In the genomic region with DNA sequence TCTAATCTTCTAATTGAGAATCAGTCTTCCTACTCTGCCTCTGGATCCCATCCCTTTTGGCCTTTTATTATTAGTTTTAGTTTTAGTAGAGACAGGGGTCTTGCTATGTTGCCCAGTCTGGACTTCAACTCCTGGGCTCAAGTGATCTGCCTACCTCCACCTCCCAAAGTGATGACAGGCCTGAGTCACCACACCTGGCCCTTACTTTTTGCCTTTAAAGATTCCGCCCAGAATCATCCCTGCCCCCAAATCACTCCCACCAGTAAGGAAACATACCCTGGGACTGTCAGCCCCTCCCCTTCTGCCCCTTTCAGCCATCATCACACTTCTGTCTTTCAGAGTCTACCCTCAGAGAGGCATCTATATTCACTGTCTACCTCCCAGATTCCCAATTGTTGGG, we compare ENCODE assay signal across 2 cellular contexts.
A peak's percentile ranks its signal among the peaks of the same experiment; 100 is the strongest.
TF ChIP-seq lines count a peak whose summit lies in the region.

No MANE protein-coding gene starts in this region.

TF ChIP-seq in HepG2, 621 proteins besides CTCF, POLR2A, EP300 and RAD21:
- TF ChIP-seq ZNF10 (CRISPR knock-in tag; IDR thresholded peaks at IDR 0.05; ENCODE audit: borderline replicate concordance, low read depth) (no peak), MED8 (CRISPR knock-in tag; IDR thresholded peaks at IDR 0.05; ENCODE audit: insufficient replicate concordance) (no peak), CREM (IDR thresholded peaks at IDR 0.05) (no peak), CREM (CRISPR knock-in tag; IDR thresholded peaks at IDR 0.05) (no peak), GABPB1 (CRISPR knock-in tag; IDR thresholded peaks at IDR 0.05) (no peak), ZNF121 (CRISPR knock-in tag; IDR thresholded peaks at IDR 0.05) (peak; percentile 77), DNMT3B (CRISPR knock-in tag; conservative IDR thresholded peaks at IDR 0.05) (no peak)
- TF ChIP-seq, protein P1, sequence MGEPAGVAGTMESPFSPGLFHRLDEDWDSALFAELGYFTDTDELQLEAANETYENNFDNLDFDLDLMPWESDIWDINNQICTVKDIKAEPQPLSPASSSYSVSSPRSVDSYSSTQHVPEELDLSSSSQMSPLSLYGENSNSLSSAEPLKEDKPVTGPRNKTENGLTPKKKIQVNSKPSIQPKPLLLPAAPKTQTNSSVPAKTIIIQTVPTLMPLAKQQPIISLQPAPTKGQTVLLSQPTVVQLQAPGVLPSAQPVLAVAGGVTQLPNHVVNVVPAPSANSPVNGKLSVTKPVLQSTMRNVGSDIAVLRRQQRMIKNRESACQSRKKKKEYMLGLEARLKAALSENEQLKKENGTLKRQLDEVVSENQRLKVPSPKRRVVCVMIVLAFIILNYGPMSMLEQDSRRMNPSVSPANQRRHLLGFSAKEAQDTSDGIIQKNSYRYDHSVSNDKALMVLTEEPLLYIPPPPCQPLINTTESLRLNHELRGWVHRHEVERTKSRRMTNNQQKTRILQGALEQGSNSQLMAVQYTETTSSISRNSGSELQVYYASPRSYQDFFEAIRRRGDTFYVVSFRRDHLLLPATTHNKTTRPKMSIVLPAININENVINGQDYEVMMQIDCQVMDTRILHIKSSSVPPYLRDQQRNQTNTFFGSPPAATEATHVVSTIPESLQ (CRISPR knock-in tag; conservative IDR thresholded peaks at IDR 0.05): no peak

TF ChIP-seq in HEK293, 187 proteins besides CTCF, POLR2A, EP300 and RAD21:
- no peak for TF ChIP-seq ZNF266 (tag by site-specific recombination; IDR thresholded peaks at IDR 0.05; ENCODE audit: low read depth)
- TF ChIP-seq ZNF121 (tag by site-specific recombination; IDR thresholded peaks at IDR 0.05): peak; percentile 58; the same call in 1 of the 2 replicates
